8 cellular contexts compared by ENCODE assay signal in genomic region chr12:570237-570925, GRCh38.
DNase-seq lines count a peak whose midpoint lies in the region; ATAC-seq and TF ChIP-seq lines count a peak whose summit lies in the region.

No MANE protein-coding gene starts in this region.

- H3K79me2 ChIP-seq in OCI-LY1 (ENCODE audit: insufficient read depth, low read length) = no peaks in the 10 kb centered on the region

- H3K36me3 ChIP-seq in OCI-LY1 (ENCODE audit: insufficient read depth, low read length) (peaks cover 14% of the 10 kb centered on the region), ectodermal cell (ENCODE audit: control insufficient read depth, insufficient read depth, low read length) (no peaks in the 10 kb centered on the region), lung (ENCODE audit: control insufficient read depth in 2 of 2, insufficient read depth in 2 of 2, low read length in 2 of 2) (no peaks in the 10 kb centered on the region)

- H3K4me2 ChIP-seq in OCI-LY1 (ENCODE audit: low read length) = peak overlapping the region; percentile 76

- H4K20me1 ChIP-seq in OCI-LY1 (ENCODE audit: insufficient read depth, low read length) = no peaks in the 10 kb centered on the region

- no peak overlapping the region for H2AFZ ChIP-seq in OCI-LY1 (ENCODE audit: low read length)

- TF ChIP-seq CTCF in OCI-LY1 (IDR thresholded peaks at IDR 0.05; ENCODE audit: low read length) = no peak
- TF ChIP-seq CTCF in lung (IDR thresholded peaks at IDR 0.05; ENCODE audit: control extremely low read depth, extremely low read depth) = no peak

- H3K27me3 ChIP-seq in OCI-LY1 (ENCODE audit: insufficient read depth, low read length) (no peaks in the 10 kb centered on the region), ectodermal cell (ENCODE audit: control insufficient read depth, insufficient read depth, low read length, poor library complexity, severe bottlenecking) (peaks cover 8% of the 10 kb centered on the region), lung (ENCODE audit: control insufficient read depth, insufficient read depth) (no peaks in the 10 kb centered on the region)

- peak overlapping the region; percentile 60 for H3K4me3 ChIP-seq in OCI-LY1 (ENCODE audit: low read depth, low read length, poor library complexity, severe bottlenecking)
- peak overlapping the region; percentile 50 for H3K4me3 ChIP-seq in ectodermal cell (ENCODE audit: insufficient read depth, low read depth, low read length)
- H3K4me3 ChIP-seq in lung = peak overlapping the region; percentile 53

- H3K4me1 ChIP-seq in OCI-LY1 (ENCODE audit: insufficient read depth, low read length, severe bottlenecking) = peaks cover 16% of the 10 kb centered on the region
- peaks cover 14% of the 10 kb centered on the region for H3K4me1 ChIP-seq in ectodermal cell (ENCODE audit: control insufficient read depth, insufficient read depth, low read length)
- H3K4me1 ChIP-seq in lung (ENCODE audit: control insufficient read depth in 2 of 2, insufficient read depth in 2 of 2, low read length in 2 of 2) = peaks cover 4 to 7% of the 10 kb centered on the region in 2 donors

- no peaks in the 10 kb centered on the region for H3K9me2 ChIP-seq in OCI-LY1 (ENCODE audit: low read depth, low read length)

- H3K9me3 ChIP-seq in OCI-LY1 (ENCODE audit: low read length) = no peaks in the 10 kb centered on the region
- no peaks in the 10 kb centered on the region for H3K9me3 ChIP-seq in ectodermal cell (ENCODE audit: control insufficient read depth, low read length)
- no peaks in the 10 kb centered on the region for H3K9me3 ChIP-seq in lung (ENCODE audit: control insufficient read depth in 2 of 2, insufficient read depth in 1 of 2, low read length in 1 of 2)

- no peaks in the 10 kb centered on the region for H3F3A ChIP-seq in OCI-LY1 (ENCODE audit: insufficient read depth, low read length)

- H3K27ac ChIP-seq in OCI-LY1 (ENCODE audit: low read depth, low read length, poor library complexity, severe bottlenecking) (no peak overlapping the region), ectodermal cell (ENCODE audit: insufficient read depth, low read depth, low read length, poor library complexity, severe bottlenecking) (no peak overlapping the region), lung (ENCODE audit: low read depth in 1 of 2, low read length in 1 of 2) (peak overlapping the region; percentile 91 to 95)

- peak; percentile 92 for DNase-seq in EH (ENCODE audit: low read depth)
- DNase-seq in lung (ENCODE audit: low spot score) = peak; percentile 77
- DNase-seq in ureter (ENCODE audit: low spot score) = peak; percentile 79
- DNase-seq in DMS153 treated with DMSO at 0.1 percent for 48 hours (lab: John Stamatoyannopoulos, UW; ENCODE audit: unreplicated experiment) = no peak
- DNase-seq in stimulated activated CD4-positive, alpha-beta T cell treated with anti-CD3 and anti-CD28 coated beads, Interleukin-2, amount 100 ng/mL, for 24 hours = no peak

- WGBS in ectodermal cell, 2 experiments = 1 to 2% methylated on average over 27 of the region's 27 CpGs
- 35 to 58% methylated on average over 25 to 27 of the region's 27 CpGs for WGBS in lung, 2 donors

- peak overlapping the region; percentile 49; the same call in 1 of the 2 replicates for H3K9ac ChIP-seq in OCI-LY1 (ENCODE audit: low read length)

- ATAC-seq in lung (ENCODE audit: insufficient read depth, low FRiP score) = peak; percentile 84
- no peak for ATAC-seq in GM19452 (IDR thresholded peaks at IDR 0.05; ENCODE audit: unreplicated experiment)

Comparison
In these comparisons a context has a peak if more than half of its experiments do, and no peak if none do; other contexts are left out.
1. DNase-seq: peak in EH (single experiment), lung (single experiment) and ureter (single experiment); none in DMS153 treated with DMSO at 0.1 percent for 48 hours (single experiment) and stimulated activated CD4-positive, alpha-beta T cell treated with anti-CD3 and anti-CD28 coated beads, Interleukin-2, amount 100 ng/mL, for 24 hours (0 of 2).
2. H3K27ac ChIP-seq: peak in lung (2 of 2); none in OCI-LY1 (single experiment) and ectodermal cell (single experiment).
3. Peak in every context shown above with its lines, with median percentiles within 50 percentile points of each other: H3K4me3 ChIP-seq.